Comparison of ENCODE assay signal across 9 cellular contexts in the genomic region with DNA sequence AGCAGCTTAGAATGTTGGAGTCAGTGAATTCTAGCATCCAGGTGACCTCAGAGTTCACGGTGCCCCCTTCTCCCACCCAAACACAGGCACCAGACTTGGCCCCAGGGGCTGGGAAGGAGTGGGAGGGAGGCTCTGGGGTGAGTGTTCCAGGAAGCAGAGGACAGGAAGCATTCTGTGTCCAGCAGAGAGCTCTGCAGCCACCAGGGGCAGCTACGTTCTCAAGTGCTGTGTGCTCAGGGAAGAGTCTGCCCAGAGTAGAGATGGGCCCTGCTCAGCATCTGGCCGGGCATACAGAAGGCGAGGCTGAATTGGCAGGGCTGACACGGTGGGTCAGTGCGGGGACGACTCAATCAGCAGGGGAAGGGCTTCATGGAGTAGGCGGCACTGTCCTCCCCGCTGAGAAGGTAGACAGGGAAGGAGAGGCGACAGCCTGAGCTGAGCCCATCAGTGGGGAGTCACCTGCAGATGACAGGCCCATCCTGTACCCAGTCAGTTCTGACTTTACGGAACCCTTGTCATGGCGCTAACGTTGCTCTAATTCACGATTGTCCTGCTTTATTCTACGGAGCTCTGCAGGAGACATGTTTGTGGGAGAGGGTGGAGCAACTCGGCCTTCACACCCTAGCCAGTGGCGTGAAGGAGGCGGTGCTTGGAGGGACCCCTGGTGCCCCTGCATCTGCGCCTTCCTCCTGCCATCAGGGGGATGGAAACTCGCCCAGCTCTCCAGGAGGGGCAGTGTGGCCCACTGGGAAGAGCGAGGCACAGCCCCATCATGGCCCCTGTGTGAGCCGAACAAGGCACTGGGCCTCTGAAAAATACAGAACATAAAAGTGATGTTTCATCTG.
DNase-seq lines count a peak whose midpoint lies in the region; ATAC-seq and TF ChIP-seq lines count a peak whose summit lies in the region.
"Had no signal": no experiment of that assay in that cellular context is flagged by ENCODE, and none has a peak within 500 bp of the region (broad histone marks: within the 10 kb centered on the region; RNA-seq: fewer than 3 reads in every experiment).

No MANE protein-coding gene starts in this region.

- intact Hi-C loops in Panc1 (cut with micrococcal nuclease; ENCODE audit: unreplicated experiment) = no loop called here
- intact Hi-C loops in sciatic nerve (cut with DNase I) = no loop called here
- intact Hi-C loops in psoas muscle (cut with DNase I) = no loop called here

- POLR2A ChIA-PET in Panc1 (lab: Charles Lee) = no interaction called here

- in situ Hi-C loops in Panc1 (cut with HindIII; ENCODE audit: low pct_unique_long_range_greater_than_20kb, low sequenced_read_pairs) = no loop called here

- no peaks in the 10 kb centered on the region for H3K36me3 ChIP-seq in Panc1 (ENCODE audit: control insufficient read depth, insufficient read depth, low read length)
- H3K36me3 ChIP-seq in psoas muscle (ENCODE audit: insufficient read depth in 1 of 2, low read depth in 1 of 2) = no peaks in the 10 kb centered on the region
- H3K36me3 ChIP-seq: BLaER1 had no signal

- H3K27ac ChIP-seq in Panc1 (ENCODE audit: low read length) (no peak overlapping the region), psoas muscle (no peak overlapping the region)
- H3K27ac ChIP-seq: BLaER1 had no signal

- DNase-seq in NCI-H1436 (lab: John Stamatoyannopoulos, UW) = peak; percentile 13
- no peak for DNase-seq in NCI-H1436 treated with DMSO at 0.1 percent for 48 hours (lab: John Stamatoyannopoulos, UW)
- no peak for DNase-seq in Panc1 (ENCODE audit: low read depth, low spot score)
- peak; percentile 12 for DNase-seq in fibroblast of mammary gland (ENCODE audit: low read depth)
- DNase-seq in sciatic nerve (ENCODE audit: low spot score) = no peak
- DNase-seq in activated naive CD4-positive, alpha-beta T cell treated with Interleukin-2 at 50 U/mL for 16 hours = no peak
- no peak for DNase-seq in activated CD4-positive, alpha-beta T cell treated with anti-CD3 and anti-CD28 coated beads, Interleukin-2, amount 50 U/mL, for 4 hours
- DNase-seq in psoas muscle = no peak

- H3K27me3 ChIP-seq in Panc1 (ENCODE audit: control insufficient read depth, insufficient read depth, low read length) (no peaks in the 10 kb centered on the region), psoas muscle (ENCODE audit: insufficient read depth in 3 of 3, low read length in 2 of 3) (peaks cover 0 to 2% (median 0%) of the 10 kb centered on the region in 3 donors)
- H3K27me3 ChIP-seq: BLaER1 had no signal

- TF ChIP-seq CTCF in Panc1 (IDR thresholded peaks at IDR 0.05) (peak; percentile 71), fibroblast of mammary gland (conservative IDR thresholded peaks at IDR 0.05; ENCODE audit: control insufficient read depth, insufficient read depth, low read depth, low read length) (peak; percentile 17), psoas muscle (IDR thresholded peaks at IDR 0.05) (no peak)

- H3K4me1 ChIP-seq in Panc1 (ENCODE audit: control insufficient read depth, insufficient read depth, low read length) (no peaks in the 10 kb centered on the region), psoas muscle (no peaks in the 10 kb centered on the region)
- H3K4me1 ChIP-seq: BLaER1 had no signal

- H3K9me3 ChIP-seq in Panc1 (ENCODE audit: control insufficient read depth, insufficient read depth, low read depth, low read length) (no peaks in the 10 kb centered on the region), psoas muscle (no peaks in the 10 kb centered on the region)
- H3K9me3 ChIP-seq: BLaER1 had no signal

- WGBS in psoas muscle, 3 donors = 70 to 73% (median 71%) methylated on average over 22 of the region's 22 CpGs

- peak; percentile 94 for ATAC-seq in Panc1
- peak; percentile 77 for ATAC-seq in sciatic nerve
- no peak for ATAC-seq in psoas muscle

- BruUV-seq in Panc1 (replicated peaks; lab: Mats Ljungman, UMichigan) = no TSS peak

- H3K4me3 ChIP-seq in Panc1 (ENCODE audit: low read depth in 2 of 2, low read length in 2 of 2) (no peak overlapping the region), fibroblast of mammary gland (ENCODE audit: control insufficient read depth, low read depth, low read length) (no peak overlapping the region), psoas muscle (no peak overlapping the region)
- H3K4me3 ChIP-seq: BLaER1 had no signal

- CTCF ChIA-PET in Panc1 (lab: Charles Lee) = interaction anchor here (0.6 to 1.0 kb wide), 2 partner anchors 101 to 108 kb away, joined by 3 to 4 read pairs; no protein-coding TSS in a partner anchor

Comparison
In these comparisons a context has a peak if more than half of its experiments do, and no peak if none do; other contexts are left out.
1. DNase-seq: peak in NCI-H1436 (single experiment) and fibroblast of mammary gland (single experiment); none in NCI-H1436 treated with DMSO at 0.1 percent for 48 hours (single experiment), Panc1 (single experiment), sciatic nerve (single experiment), activated naive CD4-positive, alpha-beta T cell treated with Interleukin-2 at 50 U/mL for 16 hours (single experiment), activated CD4-positive, alpha-beta T cell treated with anti-CD3 and anti-CD28 coated beads, Interleukin-2, amount 50 U/mL, for 4 hours (0 of 2) and psoas muscle (0 of 2).
2. ATAC-seq: peak in Panc1 (single experiment) and sciatic nerve (single experiment); none in psoas muscle (0 of 4).